ENCODE assay signal across 19 cellular contexts in genomic region chr5:155711882-155712281, GRCh38.
"Had no signal": no experiment of that assay in that cellular context is flagged by ENCODE, and none has a peak within 500 bp of the region (broad histone marks: within the 10 kb centered on the region; RNA-seq: fewer than 3 reads in every experiment).

No MANE protein-coding gene starts in this region.

- DNase-seq: hippocampal formation; kidney glomerular epithelial cell; left colon; left lung; lower lobe of right lung; mammary epithelial cell; mesenchymal stem cell; naive B cell; ovary; right lobe of liver; stimulated activated CD4-positive, alpha-beta T cell treated with anti-CD3 and anti-CD28 coated beads, Interleukin-1b, Interleukin-23, amount 100 ng/mL, for 48 hours; stimulated activated CD4-positive, alpha-beta T cell treated with anti-CD3 and anti-CD28 coated beads, Interleukin-2, amount 100 ng/mL, for 48 hours; stimulated activated CD4-positive, alpha-beta T cell treated with anti-CD3 and anti-CD28 coated beads, Interleukin-4, amount 100 ng/mL, for 4 hours; stimulated activated CD8-positive, alpha-beta memory T cell treated with anti-CD3 and anti-CD28 coated beads, Interleukin-4, amount 100 ng/mL, for 48 hours; stimulated activated naive CD4-positive, alpha-beta T cell treated with Interleukin-2 at 50 U/mL for 16 hours; stimulated activated naive CD8-positive, alpha-beta T cell treated with anti-CD3 and anti-CD28 coated beads, Interleukin-15, amount 100 ng/mL, for 72 hours; substantia nigra; transverse colon; upper lobe of left lung had no signal
